ENCODE assay signal across 25 cellular contexts in the genomic region with DNA sequence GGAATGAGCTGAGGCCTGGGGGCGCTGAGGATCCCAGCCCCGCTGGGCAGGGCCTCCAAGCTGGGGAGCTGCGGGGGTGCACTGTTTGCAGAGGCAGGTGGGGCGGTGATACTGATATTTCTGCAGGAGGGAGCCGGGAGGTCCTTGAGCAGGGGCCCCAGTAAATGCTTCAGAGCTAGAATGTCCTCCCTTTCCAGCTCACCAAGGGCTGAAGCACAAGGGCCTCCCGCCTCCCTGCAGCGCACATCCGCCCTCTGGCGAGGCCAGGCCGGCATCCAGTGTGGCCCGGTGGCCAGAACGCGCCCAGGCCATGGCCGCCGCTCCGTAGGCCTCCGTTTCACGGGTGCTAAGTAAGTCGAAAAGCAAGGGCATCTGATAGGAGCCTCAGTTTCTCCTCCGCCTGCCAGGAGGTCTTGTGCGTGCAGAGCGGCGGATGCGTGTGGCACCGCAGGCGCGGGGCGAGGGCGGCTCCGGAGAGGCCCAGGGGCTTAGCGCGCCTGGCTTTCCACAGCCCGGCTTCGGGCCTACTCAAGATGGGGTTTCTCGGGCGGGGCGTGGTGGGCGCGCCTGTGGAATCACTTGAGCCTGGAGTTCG. TPM values are rescaled to one million over a fixed set of nuclear protein-coding genes. Genes with fewer than 3 reads are reported as not detected.
A peak's percentile ranks its signal among the peaks of the same experiment; 100 is the strongest.
DNase-seq lines count a peak whose midpoint lies in the region; ATAC-seq, FAIRE-seq and TF ChIP-seq lines count a peak whose summit lies in the region.
"Had no signal": no experiment of that assay in that cellular context is flagged by ENCODE, and none has a peak within 500 bp of the region (broad histone marks: within the 10 kb centered on the region; RNA-seq: fewer than 3 reads in every experiment).

No MANE protein-coding gene starts in this region.

- POLR2A ChIA-PET in Caco-2 (lab: Charles Lee) (no interaction called here), H1 (lab: Charles Lee; ENCODE audit: partially characterized antibody) (interaction anchor here (0.6 kb wide), 1 partner anchor 85 kb away, joined by 3 read pairs; no protein-coding TSS in a partner anchor)

- H3K36me3 ChIP-seq in Caco-2 (ENCODE audit: control insufficient read depth, insufficient read depth, low read length) (no peaks in the 10 kb centered on the region), H1 (ENCODE audit: control insufficient read depth in 2 of 4, insufficient read depth in 4 of 4, low read length in 3 of 4) (no peaks in the 10 kb centered on the region), neuronal stem cell (replicated peaks in 1 of 2; ENCODE audit: control insufficient read depth in 2 of 2, insufficient read depth in 2 of 2, low read length in 2 of 2) (no peaks in the 10 kb centered on the region), ascending aorta (no peaks in the 10 kb centered on the region)
- H3K36me3 ChIP-seq: BE2C; BLaER1 treated with 17β-estradiol and CSF1 and Interleukin-3, amounts not matched to agents 10 nM and 100 nM; HAP-1 had no signal

- WGBS in H9 (ENCODE audit: extremely low coverage, insufficient read length, low lambda C conversion rate), result no CpG with 5 or more reads among the region's 40 CpGs
- 89% methylated on average over 34 of the region's 40 CpGs; no CpG with 5 or more reads in 1 of the 2 experiments for WGBS in H1 (ENCODE audit: extremely low coverage in 1 of 2, insufficient coverage in 1 of 2, insufficient read length in 1 of 2, insufficient replicate concordance in 2 of 2, low coverage in 1 of 2, low lambda C conversion rate in 2 of 2, missing lambda C conversion rate in 1 of 2), 2 experiments
- no CpG with 5 or more reads among the region's 40 CpGs for WGBS in neuronal stem cell (ENCODE audit: extremely low coverage in 2 of 2, insufficient read length in 2 of 2, insufficient replicate concordance in 1 of 2), 2 donors

- H3K23ac ChIP-seq in H9 (ENCODE audit: insufficient read length, low read depth, low read length) (no peak overlapping the region), H1 (ENCODE audit: insufficient read length) (no peak overlapping the region), neuronal stem cell (ENCODE audit: low read depth, low read length, poor library complexity) (peak overlapping the region; percentile 43)

- H3K56ac ChIP-seq in H9 (ENCODE audit: insufficient read length, low read depth, low read length) (no peak overlapping the region), H1 (replicated peaks; ENCODE audit: insufficient read length, low read depth, low read length) (no peak overlapping the region)

- intact Hi-C loops in Caco-2 (cut with micrococcal nuclease; ENCODE audit: unreplicated experiment), result no loop called here
- intact Hi-C loops in ascending aorta (cut with DNase I), result no loop called here

- no peak overlapping the region for H3K27ac ChIP-seq in H9 (ENCODE audit: insufficient read length, low read depth, low read length)
- H3K27ac ChIP-seq in H1 (ENCODE audit: low read depth, low read length), result no peak overlapping the region
- H3K27ac ChIP-seq in neuronal stem cell (replicated peaks; ENCODE audit: low read length), result no peak overlapping the region
- H3K27ac ChIP-seq in ascending aorta, result no peak overlapping the region
- H3K27ac ChIP-seq: 22Rv1; BLaER1 treated with 17β-estradiol and CSF1 and Interleukin-3, amounts not matched to agents 10 nM and 100 nM had no signal

- no peak overlapping the region for H2BK5ac ChIP-seq in H9 (ENCODE audit: insufficient read length, low read length)
- H2BK5ac ChIP-seq in H1 (ENCODE audit: low read depth, low read length), result peak overlapping the region; percentile 21; the same call in 1 of the 2 replicates
- H2BK5ac ChIP-seq in neuronal stem cell (ENCODE audit: low read length), result no peak overlapping the region

- H3K79me1 ChIP-seq in H9 (ENCODE audit: insufficient read depth, low read depth, low read length, poor library complexity, severe bottlenecking) (no peaks in the 10 kb centered on the region), H1 (ENCODE audit: low read depth, low read length) (no peaks in the 10 kb centered on the region), neuronal stem cell (ENCODE audit: low read depth, low read length) (no peaks in the 10 kb centered on the region)

- no peak for FAIRE-seq in H1 (lab: Jason Lieb, UNC)
- FAIRE-seq: A204.1, GM12891, GM18507 had no signal

- no peak overlapping the region for H4K5ac ChIP-seq in H9 (ENCODE audit: insufficient read length, low read depth, low read length)
- H4K5ac ChIP-seq in H1 (ENCODE audit: insufficient read length, low read depth, low read length), result no peak overlapping the region

- no peak overlapping the region for H2AK5ac ChIP-seq in H9 (ENCODE audit: insufficient read length, low read length)
- no peak overlapping the region for H2AK5ac ChIP-seq in H1 (ENCODE audit: low read depth, low read length)
- peak overlapping the region; percentile 46 for H2AK5ac ChIP-seq in neuronal stem cell (ENCODE audit: low read depth, low read length)

- CTCF ChIA-PET in Caco-2 (lab: Charles Lee) (no interaction called here), H1 (lab: Charles Lee; ENCODE audit: partially characterized antibody) (interaction anchor here (0.8 to 2.7 kb wide), 6 partner anchors 8 to 218 kb away, joined by 3 to 7 read pairs (median 3); no protein-coding TSS in a partner anchor)

- H3K27ac Mint-ChIP-seq in Caco-2 (ENCODE audit: unreplicated experiment) (peak overlapping the region; percentile 76), H9 (peak overlapping the region in 2 of 3 experiments; percentile 40 to 79; a peak in 2 of 7 replicates)
- H3K27ac Mint-ChIP-seq: CD14-positive monocyte; CD4-positive, alpha-beta T cell; CD8-positive, alpha-beta memory T cell; HFFc6 had no signal

- no peak for TF ChIP-seq POLR2A in H1 (IDR thresholded peaks at IDR 0.05; ENCODE audit: control extremely low read depth in 1 of 2, low read depth in 2 of 2, low read length in 2 of 2)

- H3K4me3 Mint-ChIP-seq in Caco-2 (ENCODE audit: unreplicated experiment), result no peak overlapping the region
- no peak overlapping the region for H3K4me3 Mint-ChIP-seq in H9
- H3K4me3 Mint-ChIP-seq: CD14-positive monocyte; CD4-positive, alpha-beta T cell; CD8-positive, alpha-beta memory T cell; HFFc6 had no signal

- H3K4me1 ChIP-seq in Caco-2 (peaks cover 31% of the 10 kb centered on the region), H9 (ENCODE audit: insufficient read depth, low read length) (peaks cover 8% of the 10 kb centered on the region; the same call in 1 of the 2 replicates), H1 (replicated peaks in 1 of 4; ENCODE audit: control insufficient read depth in 3 of 4, insufficient read depth in 4 of 4, low read length in 3 of 4) (peaks cover 0 to 5% (median 3%) of the 10 kb centered on the region in 4 experiments; a peak in 4 of 7 replicates), neuronal stem cell (ENCODE audit: control insufficient read depth in 2 of 2, insufficient read depth in 1 of 2, low read depth in 1 of 2, low read length in 2 of 2) (peaks cover 3% of the 10 kb centered on the region in 2 donors), ascending aorta (no peaks in the 10 kb centered on the region)
- H3K4me1 ChIP-seq: BE2C; BLaER1 treated with 17β-estradiol and CSF1 and Interleukin-3, amounts not matched to agents 10 nM and 100 nM; HAP-1 had no signal

- no peaks in the 10 kb centered on the region for H3K9me3 ChIP-seq in Caco-2
- no peaks in the 10 kb centered on the region for H3K9me3 ChIP-seq in H9 (ENCODE audit: control insufficient read depth, low read depth, low read length)
- no peaks in the 10 kb centered on the region for H3K9me3 ChIP-seq in H1 (ENCODE audit: insufficient read depth in 2 of 2, low read depth in 1 of 2, low read length in 1 of 2)
- H3K9me3 ChIP-seq in neuronal stem cell (replicated peaks in 1 of 2; ENCODE audit: control insufficient read depth in 2 of 2, insufficient read depth in 1 of 2, low read depth in 1 of 2, low read length in 2 of 2), result peaks cover 0 to 3% of the 10 kb centered on the region in 2 donors
- no peaks in the 10 kb centered on the region for H3K9me3 ChIP-seq in ascending aorta
- H3K9me3 ChIP-seq: BE2C; BLaER1 treated with 17β-estradiol and CSF1 and Interleukin-3, amounts not matched to agents 10 nM and 100 nM; HAP-1 had no signal

- H3K27me3 Mint-ChIP-seq in Caco-2 (ENCODE audit: insufficient read depth, unreplicated experiment) (no peaks in the 10 kb centered on the region), H9 (ENCODE audit: low read depth) (no peaks in the 10 kb centered on the region)
- H3K27me3 Mint-ChIP-seq: CD4-positive, alpha-beta T cell had no signal

- H3K79me2 ChIP-seq in H9 (ENCODE audit: insufficient read depth, low read length), result no peaks in the 10 kb centered on the region
- no peaks in the 10 kb centered on the region for H3K79me2 ChIP-seq in H1 (ENCODE audit: control insufficient read depth in 1 of 2, insufficient read depth in 2 of 2, low read length in 2 of 2)

- H3K4me3 ChIP-seq in Caco-2 (ENCODE audit: low read depth, low read length), result no peak overlapping the region
- H3K4me3 ChIP-seq in H1 (ENCODE audit: extremely low read depth in 1 of 4, insufficient read depth in 2 of 4, low read depth in 3 of 4, low read length in 4 of 4), result no peak overlapping the region
- H3K4me3 ChIP-seq in neuronal stem cell (ENCODE audit: low read length in 2 of 2), result no peak overlapping the region
- no peak overlapping the region for H3K4me3 ChIP-seq in ascending aorta
- H3K4me3 ChIP-seq: BLaER1 treated with 17β-estradiol and CSF1 and Interleukin-3, amounts not matched to agents 10 nM and 100 nM; HAP-1 had no signal

- H3K14ac ChIP-seq in H9 (ENCODE audit: insufficient read depth, low read length) (no peak overlapping the region), H1 (ENCODE audit: insufficient read length) (no peak overlapping the region), neuronal stem cell (ENCODE audit: low read length) (peak overlapping the region; percentile 63)

- no peak overlapping the region for H2BK12ac ChIP-seq in H9 (ENCODE audit: insufficient read length, low read depth, low read length)
- no peak overlapping the region for H2BK12ac ChIP-seq in H1 (ENCODE audit: low read depth, low read length)
- peak overlapping the region; percentile 58 for H2BK12ac ChIP-seq in neuronal stem cell (ENCODE audit: low read length)

- H3K9me3 Mint-ChIP-seq in Caco-2 (ENCODE audit: unreplicated experiment) (no peaks in the 10 kb centered on the region), H9 (0 out of 5 replicates have a peak, but pooled peaks cover 0 to 3% of the 10 kb centered on the region in 2 experiments)
- H3K9me3 Mint-ChIP-seq: CD8-positive, alpha-beta memory T cell; HFFc6 had no signal

- H2BK20ac ChIP-seq in H9 (ENCODE audit: low read depth, low read length, poor library complexity, severe bottlenecking), result no peak overlapping the region
- H2BK20ac ChIP-seq in H1 (ENCODE audit: low read length), result peak overlapping the region; percentile 66; the same call in 1 of the 2 replicates

- H3K9ac ChIP-seq in H9 (ENCODE audit: extremely low read depth, insufficient read length, low read length), result no peak overlapping the region
- no peak overlapping the region for H3K9ac ChIP-seq in H1 (replicated peaks in 1 of 4; ENCODE audit: extremely low read depth in 1 of 4, low read depth in 3 of 4, low read length in 3 of 4)
- peak overlapping the region; percentile 30 for H3K9ac ChIP-seq in neuronal stem cell (ENCODE audit: low read depth, low read length, poor library complexity)
- H3K9ac ChIP-seq: BLaER1 treated with 17β-estradiol and CSF1 and Interleukin-3, amounts not matched to agents 10 nM and 100 nM had no signal

- no peaks in the 10 kb centered on the region for H4K20me1 ChIP-seq in H9 (ENCODE audit: control insufficient read depth, insufficient read depth, insufficient read length)
- H4K20me1 ChIP-seq in H1 (replicated peaks in 1 of 2; ENCODE audit: control insufficient read depth in 1 of 2, insufficient read depth in 2 of 2, low read length in 2 of 2), result no peaks in the 10 kb centered on the region
- H4K20me1 ChIP-seq: BLaER1 treated with 17β-estradiol and CSF1 and Interleukin-3, amounts not matched to agents 10 nM and 100 nM had no signal

- H3K36me3 Mint-ChIP-seq in Caco-2 (ENCODE audit: insufficient read depth, unreplicated experiment), result no peaks in the 10 kb centered on the region
- peaks cover 0 to 4% (median 0%) of the 10 kb centered on the region in 3 experiments; a peak in 2 of 7 replicates for H3K36me3 Mint-ChIP-seq in H9 (ENCODE audit: insufficient read depth in 1 of 3, low read depth in 3 of 3)
- H3K36me3 Mint-ChIP-seq: CD14-positive monocyte; CD8-positive, alpha-beta memory T cell had no signal

- TF ChIP-seq RAD21 in H1 (IDR thresholded peaks at IDR 0.05 in 1 of 2, conservative IDR thresholded peaks at IDR 0.05 in 1 of 2; ENCODE audit: low read depth in 2 of 2, low read length in 2 of 2), result peak in 1 of 2 experiments; percentile 37; a peak in 2 of 4 replicates

- H2BK15ac ChIP-seq in H9 (ENCODE audit: low read depth, low read length) (no peak overlapping the region), H1 (ENCODE audit: low read length) (no peak overlapping the region), neuronal stem cell (ENCODE audit: low read length) (peak overlapping the region; percentile 89)

- no peaks in the 10 kb centered on the region for H3K23me2 ChIP-seq in H9 (ENCODE audit: insufficient read length, low read depth, low read length, poor library complexity, severe bottlenecking)
- H3K23me2 ChIP-seq in H1 (ENCODE audit: low read depth, low read length), result no peaks in the 10 kb centered on the region

- H3K4ac ChIP-seq in H9 (ENCODE audit: low read depth, low read length) (no peak overlapping the region), H1 (replicated peaks; ENCODE audit: insufficient read length, low read depth, low read length) (no peak overlapping the region), neuronal stem cell (ENCODE audit: low read length) (no peak overlapping the region)

- H3K18ac ChIP-seq in H9 (ENCODE audit: insufficient read length, low read depth, low read length) (no peak overlapping the region), H1 (ENCODE audit: extremely low read depth, low read length) (no peak overlapping the region), neuronal stem cell (ENCODE audit: low read length) (no peak overlapping the region)

- no peak overlapping the region for H3K4me2 ChIP-seq in H9 (ENCODE audit: insufficient read depth, insufficient read length, low read length)
- H3K4me2 ChIP-seq in H1 (ENCODE audit: insufficient read depth in 1 of 2, low read depth in 2 of 2, low read length in 2 of 2), result no peak overlapping the region
- no peak overlapping the region for H3K4me2 ChIP-seq in neuronal stem cell (ENCODE audit: insufficient read depth, low read length, poor library complexity, severe bottlenecking)
- H3K4me2 ChIP-seq: BLaER1 treated with 17β-estradiol and CSF1 and Interleukin-3, amounts not matched to agents 10 nM and 100 nM had no signal

- H3T11ph ChIP-seq in H9 (ENCODE audit: low read length), result no peak overlapping the region

- H2AFZ ChIP-seq in H9 (ENCODE audit: low read length) (no peak overlapping the region), H1 (ENCODE audit: low read length) (no peak overlapping the region), neuronal stem cell (ENCODE audit: low read length) (no peak overlapping the region)

- TF ChIP-seq CTCF in Caco-2 (IDR thresholded peaks at IDR 0.05; ENCODE audit: insufficient read depth in 1 of 2, low read depth in 1 of 2, low read length in 1 of 2, severe bottlenecking in 1 of 2, unreplicated experiment in 1 of 2) (no peak), H9 (conservative IDR thresholded peaks at IDR 0.05) (no peak), H1 (IDR thresholded peaks at IDR 0.05; ENCODE audit: control extremely low read depth in 1 of 3, insufficient read depth in 1 of 3, low read depth in 1 of 3, low read length in 3 of 3) (no peak), ascending aorta (IDR thresholded peaks at IDR 0.05) (no peak)

- H2BK120ac ChIP-seq in H9 (ENCODE audit: low read depth, low read length, poor library complexity, severe bottlenecking) (no peak overlapping the region), H1 (replicated peaks; ENCODE audit: low read depth, low read length) (no peak overlapping the region), neuronal stem cell (ENCODE audit: low read depth, low read length) (no peak overlapping the region)

- peaks cover 30% of the 10 kb centered on the region for H3K4me1 Mint-ChIP-seq in Caco-2 (ENCODE audit: low read depth, unreplicated experiment)
- peaks cover 28 to 30% of the 10 kb centered on the region in 2 experiments for H3K4me1 Mint-ChIP-seq in H9
- H3K4me1 Mint-ChIP-seq: CD14-positive monocyte; CD8-positive, alpha-beta memory T cell had no signal

- TF ChIP-seq EP300 in H1 (IDR thresholded peaks at IDR 0.05; ENCODE audit: borderline replicate concordance in 1 of 2, low read depth in 2 of 2, low read length in 2 of 2), result no peak

- BruUV-seq in Caco-2 (replicated peaks; lab: Mats Ljungman, UMichigan), result no TSS peak

- H4K91ac ChIP-seq in H9 (ENCODE audit: insufficient read length, low read depth, low read length) (no peak overlapping the region), H1 (replicated peaks; ENCODE audit: insufficient read length, low read length) (peak overlapping the region; percentile 56), neuronal stem cell (ENCODE audit: low read depth, low read length, poor library complexity) (no peak overlapping the region)

- no peak overlapping the region for H4K8ac ChIP-seq in H9 (replicated peaks; ENCODE audit: insufficient read length, low read depth, low read length)
- H4K8ac ChIP-seq in H1 (ENCODE audit: extremely low read depth, insufficient read depth, low read length), result peak overlapping the region; percentile 28; the same call in 1 of the 2 replicates
- H4K8ac ChIP-seq in neuronal stem cell (ENCODE audit: low read depth, low read length), result peak overlapping the region; percentile 48

- ATAC-seq in HG03095 (IDR thresholded peaks at IDR 0.05; ENCODE audit: unreplicated experiment), result no peak

- DNase-seq in Caco-2 (no peak), H9 (peak; percentile 52), H1 (ENCODE audit: low read depth in 1 of 2, low spot score in 2 of 2) (no peak), neuronal stem cell (ENCODE audit: low spot score) (no peak), ascending aorta (ENCODE audit: low spot score in 2 of 2) (no peak), NCI-H345 (lab: John Stamatoyannopoulos, UW) (no peak), NCI-H187 (lab: John Stamatoyannopoulos, UW) (no peak)
- DNase-seq: AML-193; BE2C; Calu3; CD4-positive, alpha-beta T cell; CD8-positive, alpha-beta memory T cell; DMS53; DMS79 treated with DMSO at 0.1 percent for 48 hours; GF-D8; GOT3; HFFc6 had no signal

- H3K27me3 ChIP-seq in Caco-2 (replicated peaks; ENCODE audit: control insufficient read depth, insufficient read depth, low read length) (no peaks in the 10 kb centered on the region), H9 (ENCODE audit: insufficient read depth, low read length) (no peaks in the 10 kb centered on the region), H1 (replicated peaks in 1 of 4; ENCODE audit: control insufficient read depth in 3 of 4, extremely low read depth in 1 of 4, insufficient read depth in 3 of 4, low read length in 3 of 4) (no peaks in the 10 kb centered on the region), neuronal stem cell (ENCODE audit: control insufficient read depth in 3 of 3, insufficient read depth in 3 of 3, low read depth in 1 of 3, low read length in 3 of 3) (no peaks in the 10 kb centered on the region), ascending aorta (no peaks in the 10 kb centered on the region)
- H3K27me3 ChIP-seq: BLaER1 treated with 17β-estradiol and CSF1 and Interleukin-3, amounts not matched to agents 10 nM and 100 nM had no signal

RNA-seq across cellular contexts. Expression of a gene that starts 29.5 kb away (rescaled TPM):
- 45.2 and 56.5 TPM in 2 replicates for total RNA-seq in Caco-2 (2022)
- total RNA-seq in H9 (2021), result 38.7 and 39.2 TPM in 2 replicates
- 42.8 and 43.2 TPM in 2 replicates for total RNA-seq in H1 (2021; fragmentation: NEBNext Ultra II Directional; extraction: Animal tissue kit (Norgen Biotek cat#: 25700))
- 30.5 and 32.3 TPM in 2 replicates for polyA plus RNA-seq in H1 (2011; rRNA removed)
- polyA plus RNA-seq in H1 (2011; cell fraction: cytosol; rRNA removed), result 47.4 TPM
- 20.3 TPM for polyA plus RNA-seq in H1 (2011; cell fraction: nucleus; rRNA removed)
- polyA plus RNA-seq in H1 (2012, experiment 1 of 2), result 31.2 to 43.4 TPM (median 35.0 TPM) in 4 replicates
- polyA plus RNA-seq in H1 (2012, experiment 2 of 2), result 9.4 TPM
- 30.5 TPM for polyA plus RNA-seq in H1 (2013, experiment 1 of 2)
- 30.2 TPM for polyA plus RNA-seq in H1 (2013, experiment 2 of 2)
- polyA minus RNA-seq in H1 (2011; rRNA and poly(A)+ RNA removed), result 20.1 and 22.6 TPM in 2 replicates
- polyA minus RNA-seq in H1 (2011; cell fraction: cytosol; rRNA and poly(A)+ RNA removed), result 14.7 TPM
- 16.3 TPM for polyA minus RNA-seq in H1 (2011; cell fraction: nucleus; rRNA and poly(A)+ RNA removed)
- 31.5 TPM for polyA plus RNA-seq in neuronal stem cell (2013, experiment 1 of 2)
- 31.3 TPM for polyA plus RNA-seq in neuronal stem cell (2013, experiment 2 of 2)
- 25.5 TPM for total RNA-seq in ascending aorta
